ENCODE assay signal across 26 cellular contexts in genomic region chr7:41821521-41822213, GRCh38.
"Had no signal": no experiment of that assay in that cellular context is flagged by ENCODE, and none has a peak within 500 bp of the region (broad histone marks: within the 10 kb centered on the region; RNA-seq: fewer than 3 reads in every experiment).

No MANE protein-coding gene starts in this region.

- H3K27me3 ChIP-seq: breast epithelium, SJSA1 had no signal

- H3K27ac ChIP-seq: breast epithelium, SJSA1, VCaP had no signal

- H3K4me3 ChIP-seq: breast epithelium, K562, SJSA1 had no signal

- H3K4me1 Mint-ChIP-seq: activated CD4-positive, alpha-beta T cell treated with anti-CD3 and anti-CD28 coated beads for 36 hours had no signal

- H3K36me3 ChIP-seq: breast epithelium, SJSA1 had no signal

- H3K4me3 Mint-ChIP-seq: activated CD4-positive, alpha-beta memory T cell treated with anti-CD3 and anti-CD28 coated beads, Interleukin-2, amount 10 ng/mL, durations not matched to agents 7 days and 5 days; activated CD4-positive, alpha-beta T cell treated with anti-CD3 and anti-CD28 coated beads for 36 hours; activated naive CD4-positive, alpha-beta T cell treated with anti-CD3 and anti-CD28 coated beads, Interleukin-2, amount 10 ng/mL, durations not matched to agents 7 days and 5 days; activated naive CD8-positive, alpha-beta T cell treated with anti-CD3 and anti-CD28 coated beads for 36 hours; activated T-cell treated with anti-CD3 and anti-CD28 coated beads, Interleukin-2, amount 50 U/mL, for 72 hours; T-cell had no signal

- DNase-seq: activated CD4-positive, alpha-beta memory T cell treated with anti-CD3 and anti-CD28 coated beads, Interleukin-2, amount 10 ng/mL, durations not matched to agents 7 days and 5 days; activated CD4-positive, alpha-beta T cell treated with anti-CD3 and anti-CD28 coated beads for 36 hours; activated CD4-positive, alpha-beta T cell treated with anti-CD3 and anti-CD28 coated beads, Interleukin-2, amount 50 U/mL, for 1 hour; activated CD8-positive, alpha-beta memory T cell treated with anti-CD3 and anti-CD28 coated beads, Interleukin-2, amount 50 U/mL, for 4 hours; activated gamma-delta T cell treated with Interleukin-2 at 50 U/mL for 16 hours; activated naive CD4-positive, alpha-beta T cell treated with anti-CD3 and anti-CD28 coated beads, Interleukin-2, amount 10 ng/mL, durations not matched to agents 7 days and 5 days; activated naive CD8-positive, alpha-beta T cell treated with anti-CD3 and anti-CD28 coated beads for 36 hours; activated T-cell treated with anti-CD3 and anti-CD28 coated beads, Interleukin-2, amount 50 U/mL, for 72 hours; central memory CD4-positive, alpha-beta T cell; Karpas-422; NCI-H1105 treated with DMSO at 0.1 percent for 48 hours; NCI-H1436 treated with DMSO at 0.1 percent for 48 hours; NCI-H187 treated with DMSO at 0.1 percent for 48 hours; NCI-H2081 treated with DMSO at 0.1 percent for 48 hours; NCI-H446; NCI-H524; PC-3; SHP77; T-cell; T-helper 2 cell; T1000 had no signal

- ATAC-seq: activated CD4-positive, alpha-beta T cell treated with anti-CD3 and anti-CD28 coated beads for 36 hours; activated T-cell treated with anti-CD3 and anti-CD28 coated beads, Interleukin-2, amount 50 U/mL, for 72 hours; K562; PC-3; T-cell had no signal

- H3K36me3 Mint-ChIP-seq: activated naive CD4-positive, alpha-beta T cell treated with anti-CD3 and anti-CD28 coated beads, Interleukin-2, amount 10 ng/mL, durations not matched to agents 7 days and 5 days; activated naive CD8-positive, alpha-beta T cell treated with anti-CD3 and anti-CD28 coated beads for 36 hours; T-cell had no signal

- H3K4me1 ChIP-seq: breast epithelium had no signal

- H3K9me3 ChIP-seq: SJSA1 had no signal

- H3K27ac Mint-ChIP-seq: activated CD4-positive, alpha-beta memory T cell treated with anti-CD3 and anti-CD28 coated beads, Interleukin-2, amount 10 ng/mL, durations not matched to agents 7 days and 5 days; activated CD4-positive, alpha-beta T cell treated with anti-CD3 and anti-CD28 coated beads for 36 hours; activated naive CD4-positive, alpha-beta T cell treated with anti-CD3 and anti-CD28 coated beads, Interleukin-2, amount 10 ng/mL, durations not matched to agents 7 days and 5 days; activated naive CD8-positive, alpha-beta T cell treated with anti-CD3 and anti-CD28 coated beads for 36 hours; activated T-cell treated with anti-CD3 and anti-CD28 coated beads, Interleukin-2, amount 50 U/mL, for 72 hours; activated T-helper 2 cell treated with anti-CD3 and anti-CD28 coated beads, Interferon-gamma antibody, Interleukin-2, Interleukin-4, amounts not matched to agents 10 μg/mL and 5 μg/mL and 100 μg/mL, durations not matched to agents 14 hours and 24 hours and 36 hours; T-cell had no signal
